ENCODE assay signal across 8 cellular contexts in genomic region chr9:17005085-17005484, GRCh38.
A peak's percentile ranks its signal among the peaks of the same experiment; 100 is the strongest.
DNase-seq lines count a peak whose midpoint lies in the region; ATAC-seq and TF ChIP-seq lines count a peak whose summit lies in the region.

No MANE protein-coding gene starts in this region.

- WGBS in right lobe of liver (ENCODE audit: insufficient coverage, low coverage, low lambda C conversion rate, missing lambda C conversion rate): 13% methylated on average over 11 of the region's 11 CpGs

- H3K4me1 ChIP-seq in right lobe of liver: no peaks in the 10 kb centered on the region

- in situ Hi-C loops in ACHN (cut with HindIII; ENCODE audit: low pct_ligation_motif_present, low pct_unique_long_range_greater_than_20kb, low sequenced_read_pairs): no loop called here

- no peak overlapping the region for H3K27ac ChIP-seq in right lobe of liver

- H3K36me3 ChIP-seq in right lobe of liver: no peaks in the 10 kb centered on the region

- H3K4me3 ChIP-seq in choroid plexus epithelial cell (ENCODE audit: low read depth, low read length) (peak overlapping the region; percentile 41), right lobe of liver (no peak overlapping the region)

- TF ChIP-seq CTCF in choroid plexus epithelial cell (conservative IDR thresholded peaks at IDR 0.05; ENCODE audit: low read depth, low read length) (peak; percentile 18), right lobe of liver (IDR thresholded peaks at IDR 0.05) (no peak)

- no peaks in the 10 kb centered on the region for H3K27me3 ChIP-seq in right lobe of liver

- DNase-seq in ACHN: peak; percentile 93
- DNase-seq in M059J (ENCODE audit: low read depth): peak; percentile 50
- peak; percentile 87 for DNase-seq in choroid plexus epithelial cell (ENCODE audit: low read depth)
- peak in 1 of 3 donors; percentile 42 for DNase-seq in right lobe of liver
- no peak for DNase-seq in MV-4-11 (lab: John Stamatoyannopoulos, UW)
- no peak for DNase-seq in NOMO-1 treated with DMSO at 0.1 percent for 48 hours (lab: John Stamatoyannopoulos, UW; ENCODE audit: unreplicated experiment)
- DNase-seq in NCI-H526 treated with DMSO at 0.1 percent for 48 hours (lab: John Stamatoyannopoulos, UW): no peak

- peak; percentile 83 to 96 (median 88) for ATAC-seq in right lobe of liver
- ATAC-seq in GM18870 (IDR thresholded peaks at IDR 0.05; ENCODE audit: unreplicated experiment): no peak

- intact Hi-C loops in right lobe of liver (cut with DNase I): no loop called here

- no peaks in the 10 kb centered on the region for H3K9me3 ChIP-seq in right lobe of liver

- no peak for TF ChIP-seq POLR2A in right lobe of liver (IDR thresholded peaks at IDR 0.05)

Comparison
In these comparisons a context has a peak if more than half of its experiments do, and no peak if none do; other contexts are left out.
1. DNase-seq: peak in ACHN (single experiment), M059J (single experiment) and choroid plexus epithelial cell (single experiment); none in MV-4-11 (single experiment), NOMO-1 treated with DMSO at 0.1 percent for 48 hours (single experiment) and NCI-H526 treated with DMSO at 0.1 percent for 48 hours (single experiment).